In the genomic region with DNA sequence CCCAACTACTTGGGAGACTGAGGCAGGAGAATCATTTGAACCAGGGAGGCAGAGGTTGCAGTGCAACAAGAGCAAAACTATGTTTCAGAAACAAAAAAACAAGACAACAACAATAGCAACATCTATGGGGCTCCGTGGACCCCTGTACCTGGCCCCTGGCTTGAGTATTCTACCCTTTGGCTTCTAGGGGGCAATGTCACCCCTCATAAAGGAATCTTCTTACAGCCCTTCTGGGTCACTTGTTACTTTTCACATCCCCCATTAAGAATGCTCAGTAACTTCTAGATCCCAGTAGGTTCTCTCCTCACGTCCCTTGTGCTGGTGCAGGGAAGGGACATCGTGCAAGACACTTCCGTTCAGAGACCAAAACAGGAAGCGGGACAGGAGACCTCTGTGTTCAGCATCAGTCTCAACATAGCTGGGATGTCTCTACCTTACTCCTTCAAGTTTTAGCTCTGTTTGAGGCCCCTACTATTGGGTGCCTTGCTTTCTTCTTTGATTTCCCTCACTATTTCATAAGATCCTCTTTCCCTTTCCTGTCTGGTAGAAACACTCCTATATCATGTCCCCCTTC, we compare ENCODE assay signal across 25 cellular contexts.
"Had no signal": no experiment of that assay in that cellular context is flagged by ENCODE, and none has a peak within 500 bp of the region (broad histone marks: within the 10 kb centered on the region; RNA-seq: fewer than 3 reads in every experiment).

No MANE protein-coding gene starts in this region.

- DNase-seq: activated CD4-positive, alpha-beta T cell treated with anti-CD3 and anti-CD28 coated beads, Interleukin-2, amount 50 U/mL, for 1 hour; activated CD4-positive, CD25-positive, alpha-beta regulatory T cell treated with anti-CD3 and anti-CD28 coated beads, Interleukin-2, amount 50 U/mL, for 72 hours; activated CD8-positive, alpha-beta T cell treated with anti-CD3 and anti-CD28 coated beads, Interleukin-2, amount 10 ng/mL, durations not matched to agents 7 days and 5 days; activated T-cell treated with anti-CD3 and anti-CD28 coated beads, Interleukin-2, amount 50 U/mL, for 1 hour; aorta; brain microvascular endothelial cell; central memory CD4-positive, alpha-beta T cell; effector memory CD4-positive, alpha-beta T cell; foreskin keratinocyte; glutamatergic neuron; hippocampal formation; kidney glomerular epithelial cell; left ventricle myocardium inferior; naive thymus-derived CD4-positive, alpha-beta T cell; occipital lobe; small intestine; stimulated activated CD4-positive, alpha-beta T cell treated with anti-CD3 and anti-CD28 coated beads, Interleukin-2, amount 100 ng/mL, for 24 hours; stimulated activated naive CD8-positive, alpha-beta T cell treated with anti-CD3 and anti-CD28 coated beads, Interleukin-15, amount 100 ng/mL, for 72 hours had no signal

- H3K27me3 ChIP-seq: brain microvascular endothelial cell, foreskin keratinocyte, suprapubic skin, tibial nerve had no signal

- H3K27ac ChIP-seq: brain microvascular endothelial cell, foreskin keratinocyte, left ventricle myocardium inferior, suprapubic skin, tibial nerve, VCaP had no signal

- ATAC-seq: activated CD8-positive, alpha-beta T cell treated with anti-CD3 and anti-CD28 coated beads, Interleukin-2, amount 10 ng/mL, durations not matched to agents 7 days and 5 days; activated naive CD4-positive, alpha-beta T cell treated with anti-CD3 and anti-CD28 coated beads, Interleukin-2, amount 50 U/mL, for 72 hours; foreskin keratinocyte; naive thymus-derived CD4-positive, alpha-beta T cell; sciatic nerve; stimulated activated effector memory CD8-positive, alpha-beta T cell treated with anti-CD3 and anti-CD28 coated beads, Interleukin-12 subunit alpha, Interleukin-12 subunit beta, amount 100 ng/mL, for 72 hours; stimulated activated naive CD8-positive, alpha-beta T cell treated with anti-CD3 and anti-CD28 coated beads, Interleukin-15, amount 100 ng/mL, for 72 hours had no signal

- H3K9me3 ChIP-seq: left ventricle myocardium inferior, suprapubic skin, tibial nerve had no signal

- H3K4me3 ChIP-seq: left ventricle myocardium inferior, suprapubic skin, tibial nerve had no signal

- H3K36me3 Mint-ChIP-seq: activated naive CD4-positive, alpha-beta T cell treated with anti-CD3 and anti-CD28 coated beads, Interleukin-2, amount 50 U/mL, for 72 hours; naive thymus-derived CD4-positive, alpha-beta T cell; stimulated activated effector memory CD8-positive, alpha-beta T cell treated with anti-CD3 and anti-CD28 coated beads, Interleukin-12 subunit alpha, Interleukin-12 subunit beta, amount 100 ng/mL, for 72 hours had no signal

- FAIRE-seq: small intestine had no signal

- H3K4me3 Mint-ChIP-seq: activated CD8-positive, alpha-beta T cell treated with anti-CD3 and anti-CD28 coated beads, Interleukin-2, amount 10 ng/mL, durations not matched to agents 7 days and 5 days; naive thymus-derived CD4-positive, alpha-beta T cell; neural crest cell; stimulated activated effector memory CD8-positive, alpha-beta T cell treated with anti-CD3 and anti-CD28 coated beads, Interleukin-12 subunit alpha, Interleukin-12 subunit beta, amount 100 ng/mL, for 72 hours; stimulated activated naive CD8-positive, alpha-beta T cell treated with anti-CD3 and anti-CD28 coated beads, Interleukin-15, amount 100 ng/mL, for 72 hours had no signal

- H3K36me3 ChIP-seq: brain microvascular endothelial cell, left ventricle myocardium inferior, suprapubic skin, tibial nerve had no signal

- H3K27me3 Mint-ChIP-seq: stimulated activated naive CD8-positive, alpha-beta T cell treated with anti-CD3 and anti-CD28 coated beads, Interleukin-15, amount 100 ng/mL, for 72 hours had no signal

- H3K9me3 Mint-ChIP-seq: activated naive CD4-positive, alpha-beta T cell treated with anti-CD3 and anti-CD28 coated beads, Interleukin-2, amount 50 U/mL, for 72 hours; neural crest cell; stimulated activated naive CD8-positive, alpha-beta T cell treated with anti-CD3 and anti-CD28 coated beads, Interleukin-15, amount 100 ng/mL, for 72 hours had no signal

- H3K4me1 ChIP-seq: foreskin keratinocyte, left ventricle myocardium inferior, suprapubic skin, tibial nerve had no signal

- H3K4me1 Mint-ChIP-seq: neural crest cell; stimulated activated effector memory CD8-positive, alpha-beta T cell treated with anti-CD3 and anti-CD28 coated beads, Interleukin-12 subunit alpha, Interleukin-12 subunit beta, amount 100 ng/mL, for 72 hours; stimulated activated naive CD8-positive, alpha-beta T cell treated with anti-CD3 and anti-CD28 coated beads, Interleukin-15, amount 100 ng/mL, for 72 hours had no signal

- H3K27ac Mint-ChIP-seq: activated CD8-positive, alpha-beta T cell treated with anti-CD3 and anti-CD28 coated beads, Interleukin-2, amount 10 ng/mL, durations not matched to agents 7 days and 5 days; naive thymus-derived CD4-positive, alpha-beta T cell; stimulated activated effector memory CD8-positive, alpha-beta T cell treated with anti-CD3 and anti-CD28 coated beads, Interleukin-12 subunit alpha, Interleukin-12 subunit beta, amount 100 ng/mL, for 72 hours; stimulated activated naive CD8-positive, alpha-beta T cell treated with anti-CD3 and anti-CD28 coated beads, Interleukin-15, amount 100 ng/mL, for 72 hours had no signal
